Comparison of ENCODE assay signal across 17 cellular contexts in genomic region chr11:12696911-12697581, GRCh38. TPM values are rescaled to one million over a fixed set of nuclear protein-coding genes. Genes with fewer than 3 reads are reported as not detected.
DNase-seq lines count a peak whose midpoint lies in the region; ATAC-seq, FAIRE-seq and TF ChIP-seq lines count a peak whose summit lies in the region.
"Had no signal": no experiment of that assay in that cellular context is flagged by ENCODE, and none has a peak within 500 bp of the region (broad histone marks: within the 10 kb centered on the region; RNA-seq: fewer than 3 reads in every experiment).

No MANE protein-coding gene starts in this region.

- no peak overlapping the region for H2AFZ ChIP-seq in PC-9
- no peak overlapping the region for H2AFZ ChIP-seq in keratinocyte (ENCODE audit: control insufficient read depth, low read length)

- intact Hi-C loops in right cardiac atrium (cut with DNase I) (loop anchor here in 1 of 4 donors (10.0 kb wide), 1 partner anchor 118 kb away; no protein-coding TSS in a partner anchor), left ventricle myocardium inferior (cut with micrococcal nuclease) (no loop called here), PC-9 (cut with micrococcal nuclease; ENCODE audit: unreplicated experiment) (loop anchor here (2.0 to 10.0 kb wide), 2 partner anchors 20 to 612 kb away; no protein-coding TSS in a partner anchor)

- H3K9ac ChIP-seq in keratinocyte (ENCODE audit: control insufficient read depth, extremely low read depth, insufficient read depth, low read length) = peak overlapping the region; percentile 41
- H3K9ac ChIP-seq: KMS-11 had no signal

- no peaks in the 10 kb centered on the region for H3K36me3 ChIP-seq in left ventricle myocardium inferior
- H3K36me3 ChIP-seq in PC-9 (ENCODE audit: low read depth) = no peaks in the 10 kb centered on the region; the same call in 1 of the 2 replicates
- H3K36me3 ChIP-seq in keratinocyte (ENCODE audit: control insufficient read depth in 2 of 2, extremely low read depth in 1 of 2, insufficient read depth in 2 of 2, low read length in 2 of 2) = peaks cover 1 to 11% of the 10 kb centered on the region in 2 experiments
- H3K36me3 ChIP-seq: brain microvascular endothelial cell, esophagus muscularis mucosa, transverse colon had no signal

- 88% methylated on average over 5 of the region's 5 CpGs for WGBS in right cardiac atrium

- no peaks in the 10 kb centered on the region for H3K9me2 ChIP-seq in PC-9 (ENCODE audit: insufficient read depth)

- FAIRE-seq in keratinocyte (lab: Jason Lieb, UNC) = peak; percentile 92

- H4K20me1 ChIP-seq in PC-9 (ENCODE audit: insufficient read depth) (no peaks in the 10 kb centered on the region), keratinocyte (ENCODE audit: control insufficient read depth, extremely low read depth, insufficient read depth, low read length) (no peaks in the 10 kb centered on the region)

- peaks cover 93% of the 10 kb centered on the region for H3K79me2 ChIP-seq in PC-9 (ENCODE audit: low read depth)
- peaks cover 85% of the 10 kb centered on the region for H3K79me2 ChIP-seq in keratinocyte (ENCODE audit: control insufficient read depth, insufficient read depth, low read length)

- H3K27me3 ChIP-seq in right cardiac atrium (ENCODE audit: control insufficient read depth, insufficient read depth) = no peaks in the 10 kb centered on the region
- no peaks in the 10 kb centered on the region for H3K27me3 ChIP-seq in left ventricle myocardium inferior (ENCODE audit: low read depth)
- no peaks in the 10 kb centered on the region for H3K27me3 ChIP-seq in PC-9 (ENCODE audit: insufficient read depth, low read depth)
- no peaks in the 10 kb centered on the region for H3K27me3 ChIP-seq in keratinocyte (ENCODE audit: control insufficient read depth, extremely low read depth, insufficient read depth, low read length)
- H3K27me3 ChIP-seq: brain microvascular endothelial cell, esophagus muscularis mucosa, SJSA1, transverse colon had no signal

- H3K27ac ChIP-seq in right cardiac atrium (ENCODE audit: low read length) (peak overlapping the region; percentile 48), left ventricle myocardium inferior (replicated peaks) (no peak overlapping the region), PC-9 (peak overlapping the region; percentile 99), keratinocyte (ENCODE audit: control insufficient read depth, insufficient read depth, low read length) (peak overlapping the region; percentile 98)
- H3K27ac ChIP-seq: brain microvascular endothelial cell, esophagus muscularis mucosa, KMS-11, SJSA1 had no signal

- DNase-seq in right cardiac atrium (no peak), left ventricle myocardium inferior (no peak), PC-9 (peak; percentile 72 to 87), keratinocyte (ENCODE audit: low read depth, low spot score) (peak; percentile 78), HEK293T (ENCODE audit: extremely low spot score) (no peak)
- DNase-seq: activated B cell treated with CpG ODN at 0.5 μM for 24 hours; activated T-cell treated with anti-CD3 and anti-CD28 coated beads, Interleukin-2, amount 50 U/mL, for 72 hours; brain microvascular endothelial cell; NCI-H446 treated with DMSO at 0.1 percent for 48 hours; transverse colon had no signal

- no TSS peak for BruUV-seq in PC-9 (replicated peaks; lab: Mats Ljungman, UMichigan)

- POLR2A ChIA-PET in PC-9 (lab: Charles Lee; ENCODE audit: unreplicated experiment) = no interaction called here
- POLR2A ChIA-PET in HEK293T (lab: Yijun Ruan, JAX) = no interaction called here

- H3K4me2 ChIP-seq in PC-9 (peak overlapping the region; percentile 72), keratinocyte (ENCODE audit: control insufficient read depth, extremely low read depth, insufficient read depth, low read depth, low read length) (peak overlapping the region; percentile 72)
- H3K4me2 ChIP-seq: KMS-11 had no signal

- CTCF ChIA-PET in PC-9 (lab: Charles Lee) (no interaction called here), HEK293T (lab: Yijun Ruan, JAX) (interaction anchor here (0.6 kb wide), 2 partner anchors 43 to 781 kb away, joined by 3 read pairs; no protein-coding TSS in a partner anchor)

- dilution Hi-C loops in keratinocyte (cut with MboI; ENCODE audit: extremely low pct_ligation_motif_present, low sequenced_read_pairs) = no loop called here

- H3K9me1 ChIP-seq in keratinocyte (ENCODE audit: control insufficient read depth, extremely low read depth, insufficient read depth, low read length) = no peaks in the 10 kb centered on the region

- TF ChIP-seq CTCF in left ventricle myocardium inferior (IDR thresholded peaks at IDR 0.05; ENCODE audit: borderline replicate concordance) (no peak), PC-9 (conservative IDR thresholded peaks at IDR 0.05) (no peak), keratinocyte (optimal IDR thresholded peaks at IDR 0.05 in 1 of 3, IDR thresholded peaks at IDR 0.05 in 1 of 3, conservative IDR thresholded peaks at IDR 0.05 in 1 of 3; ENCODE audit: extremely low read depth in 1 of 3, insufficient read depth in 2 of 3, low read length in 3 of 3) (no peak)

- peaks cover 30% of the 10 kb centered on the region for H3F3A ChIP-seq in PC-9 (ENCODE audit: insufficient read depth, low read depth)

- ATAC-seq in right cardiac atrium (no peak), HG02938 (IDR thresholded peaks at IDR 0.05; ENCODE audit: unreplicated experiment) (no peak), HG03175 (IDR thresholded peaks at IDR 0.05; ENCODE audit: unreplicated experiment) (no peak), HG02571 (IDR thresholded peaks at IDR 0.05; ENCODE audit: unreplicated experiment) (no peak)
- ATAC-seq: activated T-cell treated with anti-CD3 and anti-CD28 coated beads, Interleukin-2, amount 50 U/mL, for 72 hours had no signal

- H3K4me1 ChIP-seq in right cardiac atrium (ENCODE audit: control insufficient read depth, insufficient read depth, low read length) (peaks cover 22% of the 10 kb centered on the region), left ventricle myocardium inferior (peaks cover 85% of the 10 kb centered on the region), PC-9 (replicated peaks; ENCODE audit: insufficient read depth) (peaks cover 72% of the 10 kb centered on the region), keratinocyte (ENCODE audit: control insufficient read depth, extremely low read depth, insufficient read depth, low read length) (peaks cover 64% of the 10 kb centered on the region)

- H3K4me3 ChIP-seq in right cardiac atrium (ENCODE audit: low read length) = no peak overlapping the region
- H3K4me3 ChIP-seq in left ventricle myocardium inferior = no peak overlapping the region
- H3K4me3 ChIP-seq in PC-9 = no peak overlapping the region; the same call in 1 of the 2 replicates
- H3K4me3 ChIP-seq in keratinocyte (ENCODE audit: control insufficient read depth in 2 of 3, extremely low read depth in 1 of 3, insufficient read depth in 2 of 3, low read depth in 1 of 3, low read length in 3 of 3) = peak overlapping the region in 1 of 3 experiments; percentile 28
- H3K4me3 ChIP-seq: esophagus muscularis mucosa, SJSA1, skin epidermis, transverse colon had no signal

- H3K9me3 ChIP-seq in right cardiac atrium (ENCODE audit: control insufficient read depth, low read length) (no peaks in the 10 kb centered on the region), left ventricle myocardium inferior (replicated peaks) (no peaks in the 10 kb centered on the region), PC-9 (ENCODE audit: insufficient read depth, low read depth) (no peaks in the 10 kb centered on the region), keratinocyte (ENCODE audit: control insufficient read depth, low read depth, low read length) (no peaks in the 10 kb centered on the region)
- H3K9me3 ChIP-seq: esophagus muscularis mucosa, SJSA1, transverse colon had no signal

TF ChIP-seq in HEK293T, 16 proteins besides CTCF, POLR2A, EP300 and RAD21:
- TF ChIP-seq NFRKB (IDR thresholded peaks at IDR 0.05) = no peak
- TF ChIP-seq ARNT (IDR thresholded peaks at IDR 0.05) = no peak
- no peak for TF ChIP-seq FOXM1 (IDR thresholded peaks at IDR 0.05; ENCODE audit: borderline replicate concordance)
- TF ChIP-seq PKNOX1 (IDR thresholded peaks at IDR 0.05) = no peak
- TF ChIP-seq CTBP1 (IDR thresholded peaks at IDR 0.05; ENCODE audit: borderline replicate concordance) = no peak
- no peak for TF ChIP-seq BHLHE40 (IDR thresholded peaks at IDR 0.05; ENCODE audit: borderline replicate concordance)

RNA-seq across cellular contexts. Expression of gene TEAD1, which starts 22.8 kb away (rescaled TPM):
- total RNA-seq in right cardiac atrium (100 to 1,000 TPM in 2 of 4 donors, 10 to 100 TPM in 2; 81.3 to 105 (median 98.4) TPM), left ventricle myocardium inferior (121 TPM), PC-9 (2021) (76.9 and 106 TPM in 2 replicates)
- polyA plus RNA-seq in right cardiac atrium (19.7 TPM), keratinocyte (18.7 to 33.6 TPM (median 32.7 TPM) in 3 replicates)
- polyA plus RNA-seq in keratinocyte (2011; ENCODE audit: low read depth) = 18.1 TPM
- polyA plus RNA-seq in keratinocyte (2011; cell fraction: cytosol; rRNA removed) = 21.7 and 32.2 TPM in 2 replicates
- 37.7 and 43.0 TPM in 2 replicates for polyA plus RNA-seq in keratinocyte (2011; cell fraction: nucleus; rRNA removed)
- 16.2 and 37.8 TPM in 2 replicates for polyA plus RNA-seq in keratinocyte (2012; ENCODE audit: low replicate concordance)
- polyA minus RNA-seq in keratinocyte = 36.9 to 96.2 TPM (median 41.3 TPM) in 3 replicates
- 44.3 TPM for polyA minus RNA-seq in keratinocyte (2011; cell fraction: cytosol; rRNA and poly(A)+ RNA removed)
- 49.3 and 96.6 TPM in 2 replicates for polyA minus RNA-seq in keratinocyte (2011; cell fraction: nucleus; rRNA and poly(A)+ RNA removed)

Comparison
In these comparisons a context has a peak if more than half of its experiments do, and no peak if none do; other contexts are left out.
1. DNase-seq: peak in PC-9 (2 of 2) and keratinocyte (single experiment); none in right cardiac atrium (0 of 3), left ventricle myocardium inferior (single experiment) and HEK293T (single experiment).